Comparison of ENCODE assay signal across 8 cellular contexts in the genomic region with DNA sequence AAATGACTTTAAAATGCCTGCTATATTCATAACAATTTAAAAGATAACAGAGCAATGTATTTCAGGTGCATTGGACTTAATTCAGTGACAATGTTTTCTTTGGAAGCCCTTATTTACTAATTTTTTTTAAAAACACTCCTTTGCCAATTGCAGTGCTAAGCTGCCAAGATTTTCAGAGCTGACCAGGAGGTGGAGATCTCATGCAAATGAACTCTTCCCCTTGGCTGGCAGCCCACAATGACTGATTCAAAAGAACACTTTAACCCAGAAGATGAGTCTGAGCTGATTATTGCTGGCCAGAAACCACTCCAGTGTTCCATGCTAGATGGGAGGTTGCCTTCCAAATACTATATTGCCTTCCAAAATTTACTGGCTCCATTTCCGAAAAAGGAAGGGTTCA.
DNase-seq lines count a peak whose midpoint lies in the region; ATAC-seq, FAIRE-seq and TF ChIP-seq lines count a peak whose summit lies in the region.

No MANE protein-coding gene starts in this region.

- H3K27ac ChIP-seq in stomach: no peak overlapping the region

- H3K4me3 ChIP-seq in neuron (ENCODE audit: low read length): no peak overlapping the region
- H3K4me3 ChIP-seq in stomach: no peak overlapping the region

- H2AFZ ChIP-seq in neuron (ENCODE audit: low read depth, low read length): peak overlapping the region; percentile 83

- H3K27me3 ChIP-seq in neuron (ENCODE audit: insufficient read depth, low read length): no peaks in the 10 kb centered on the region
- H3K27me3 ChIP-seq in stomach: no peaks in the 10 kb centered on the region

- H3K4me1 ChIP-seq in neuron (ENCODE audit: insufficient read depth, low read length): peaks cover 23% of the 10 kb centered on the region
- H3K4me1 ChIP-seq in stomach: no peaks in the 10 kb centered on the region

- in situ Hi-C loops in GM13976 (cut with MboI; ENCODE audit: low sequenced_read_pairs, unreplicated experiment): no loop called here

- no peak for TF ChIP-seq POLR2A in stomach (IDR thresholded peaks at IDR 0.05)

- intact Hi-C loops in stomach (cut with DNase I; ENCODE audit: low total_unique reads): no loop called here

- no peaks in the 10 kb centered on the region for H3K9me3 ChIP-seq in neuron (ENCODE audit: low read length)
- H3K9me3 ChIP-seq in stomach: no peaks in the 10 kb centered on the region

- ATAC-seq in GM18498 (IDR thresholded peaks at IDR 0.05; ENCODE audit: unreplicated experiment) (no peak), GM18873 (IDR thresholded peaks at IDR 0.05; ENCODE audit: low FRiP score, unreplicated experiment) (no peak)

- DNase-seq in GM13976 (ENCODE audit: low spot score) (no peak), NCI-H748 treated with DMSO at 0.1 percent for 48 hours (lab: John Stamatoyannopoulos, UW) (peak; percentile 6), stomach (no peak), NCI-H2171 treated with DMSO at 0.1 percent for 48 hours (lab: John Stamatoyannopoulos, UW) (no peak)

- H3K36me3 ChIP-seq in neuron (ENCODE audit: insufficient read depth, low read length) (no peaks in the 10 kb centered on the region), stomach (no peaks in the 10 kb centered on the region)

- peak; percentile 94 for FAIRE-seq in endometrium (lab: Jason Lieb, UNC)

- TF ChIP-seq EP300 in stomach (IDR thresholded peaks at IDR 0.05): no peak

- TF ChIP-seq CTCF in GM13976 (IDR thresholded peaks at IDR 0.05; ENCODE audit: borderline replicate concordance, control extremely low read depth, extremely low read depth, insufficient read depth, missing control alignments) (peak; percentile 1), stomach (IDR thresholded peaks at IDR 0.05) (no peak)

- 50 to 64% (median 53%) methylated on average over 1 of the region's 1 CpG for whole genome bisulfite sequencing in stomach, 5 donors
